9 cellular contexts compared by ENCODE assay signal in the genomic region with DNA sequence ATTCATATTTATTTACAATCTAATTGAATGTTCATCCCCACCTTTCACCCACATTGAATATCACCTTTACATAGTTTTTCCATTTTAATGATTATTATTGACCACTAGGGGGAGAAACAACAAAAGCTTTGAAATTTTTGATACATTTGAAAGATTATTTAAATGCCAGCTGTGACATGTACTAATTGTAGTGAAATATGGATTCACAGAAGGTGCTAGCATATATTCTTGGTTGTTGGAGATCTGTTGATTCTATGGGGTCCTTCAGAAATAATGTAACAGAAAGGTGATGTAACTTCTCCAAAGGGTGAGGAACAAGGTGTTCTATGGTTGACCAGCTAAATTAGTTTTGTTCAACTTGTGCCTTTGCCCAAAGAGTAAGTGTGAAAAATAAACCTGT. TPM values are rescaled to one million over a fixed set of nuclear protein-coding genes. Genes with fewer than 3 reads are reported as not detected.
DNase-seq lines count a peak whose midpoint lies in the region; ATAC-seq and TF ChIP-seq lines count a peak whose summit lies in the region.
"Had no signal": no experiment of that assay in that cellular context is flagged by ENCODE, and none has a peak within 500 bp of the region (broad histone marks: within the 10 kb centered on the region; RNA-seq: fewer than 3 reads in every experiment).

No MANE protein-coding gene starts in this region.

- peak; percentile 46 for DNase-seq in GM03348 (ENCODE audit: low spot score)
- DNase-seq in NCI-H1417 treated with DMSO at 0.1 percent for 48 hours (lab: John Stamatoyannopoulos, UW): peak; percentile 23
- DNase-seq in astrocyte of the hippocampus (ENCODE audit: low read depth, low spot score): peak; percentile 10
- no peak for DNase-seq in right lobe of liver
- no peak for DNase-seq in stimulated activated CD4-positive, alpha-beta T cell treated with anti-CD3 and anti-CD28 coated beads, Interleukin-4, amount 100 ng/mL, for 1 hour
- no peak for DNase-seq in activated CD4-positive, alpha-beta T cell treated with anti-CD3 and anti-CD28 coated beads, Interleukin-2, amount 50 U/mL, for 4 hours

- peak in 3 of 4 donors; percentile 45 to 56 (median 50) for ATAC-seq in right lobe of liver
- no peak for ATAC-seq in HG03432 (IDR thresholded peaks at IDR 0.05; ENCODE audit: unreplicated experiment)
- no peak for ATAC-seq in GM19397 (IDR thresholded peaks at IDR 0.05; ENCODE audit: unreplicated experiment)

- intact Hi-C loops in right lobe of liver (cut with DNase I): loop anchor here in 1 of 2 donors (5.0 kb wide), 1 partner anchor 742 kb away; no protein-coding TSS in a partner anchor

- H3K27ac ChIP-seq in right lobe of liver: no peak overlapping the region

- H3K36me3 ChIP-seq in right lobe of liver: no peaks in the 10 kb centered on the region

- TF ChIP-seq CTCF in right lobe of liver (IDR thresholded peaks at IDR 0.05): peak; percentile 60 to 73 (median 68)

- no peaks in the 10 kb centered on the region for H3K4me1 ChIP-seq in right lobe of liver

- no peak overlapping the region for H3K4me3 ChIP-seq in right lobe of liver

- no peaks in the 10 kb centered on the region for H3K27me3 ChIP-seq in right lobe of liver

- no peaks in the 10 kb centered on the region for H3K9me3 ChIP-seq in right lobe of liver

- TF ChIP-seq POLR2A in right lobe of liver (IDR thresholded peaks at IDR 0.05): no peak

RNA-seq across cellular contexts. Expression of a gene that starts 22.4 kb away (rescaled TPM):
- not detected for total RNA-seq in right lobe of liver
- total RNA-seq: T-helper 1 cell treated with Interleukin-12 subunit alpha and Interleukin-12 subunit beta and Interleukin-4 antibody, amounts not matched to agents 30 ng/mL and 1 ng/mL, for 36 hours had no signal

RNA-seq across cellular contexts. Expression of a gene that starts 51.0 kb away (rescaled TPM):
- total RNA-seq in right lobe of liver: 1 to 10 TPM; 6.3 to 9.5 (median 7.2) TPM

RNA-seq across cellular contexts. Expression of a gene that starts 52.9 kb away (rescaled TPM):
- total RNA-seq in right lobe of liver: 10 to 100 TPM in 4 of 6 experiments, 1 to 10 TPM in 2; 8.1 to 20.0 (median 11.8) TPM

Comparison
In these comparisons a context has a peak if more than half of its experiments do, and no peak if none do; other contexts are left out.
1. DNase-seq: peak in GM03348 (single experiment), NCI-H1417 treated with DMSO at 0.1 percent for 48 hours (single experiment) and astrocyte of the hippocampus (single experiment); none in right lobe of liver (0 of 3), stimulated activated CD4-positive, alpha-beta T cell treated with anti-CD3 and anti-CD28 coated beads, Interleukin-4, amount 100 ng/mL, for 1 hour (single experiment) and activated CD4-positive, alpha-beta T cell treated with anti-CD3 and anti-CD28 coated beads, Interleukin-2, amount 50 U/mL, for 4 hours (0 of 2).
2. ATAC-seq: peak in right lobe of liver (3 of 4); none in HG03432 (single experiment) and GM19397 (single experiment).